27 cellular contexts compared by ENCODE assay signal in genomic region chr2:150413416-150413815, GRCh38.
"Had no signal": no experiment of that assay in that cellular context is flagged by ENCODE, and none has a peak within 500 bp of the region (broad histone marks: within the 10 kb centered on the region; RNA-seq: fewer than 3 reads in every experiment).

No MANE protein-coding gene starts in this region.

- H3K27me3 Mint-ChIP-seq: activated CD4-positive, alpha-beta T cell treated with anti-CD3 and anti-CD28 coated beads, Interleukin-2, amount 10 ng/mL, durations not matched to agents 7 days and 5 days had no signal

- H3K4me1 ChIP-seq: adrenal gland, body of pancreas, breast epithelium had no signal

- H3K36me3 Mint-ChIP-seq: activated naive CD4-positive, alpha-beta T cell treated with anti-CD3 and anti-CD28 coated beads, Interleukin-2, amount 50 U/mL, for 72 hours had no signal

- H3K9me3 Mint-ChIP-seq: activated CD4-positive, alpha-beta T cell treated with anti-CD3 and anti-CD28 coated beads, Interleukin-2, amount 10 ng/mL, durations not matched to agents 7 days and 5 days; T-helper 1 cell treated with Interleukin-12 subunit alpha and Interleukin-12 subunit beta and Interleukin-4 antibody, amounts not matched to agents 30 μg/mL and 1 μg/mL, for 36 hours had no signal

- H3K27ac Mint-ChIP-seq: activated CD4-positive, alpha-beta T cell treated with anti-CD3 and anti-CD28 coated beads, Interleukin-2, amount 10 ng/mL, durations not matched to agents 7 days and 5 days; activated naive CD4-positive, alpha-beta T cell treated with anti-CD3 and anti-CD28 coated beads for 36 hours; activated naive CD4-positive, alpha-beta T cell treated with anti-CD3 and anti-CD28 coated beads, Interleukin-2, amount 50 U/mL, for 72 hours; activated T-helper 1 cell treated with anti-CD3 and anti-CD28 coated beads, Interleukin-12 subunit alpha, Interleukin-12 subunit beta, Interleukin-2, Interleukin-4 antibody, amounts not matched to agents 30 ng/mL and 10 ng/mL and 1 ng/mL, durations not matched to agents 14 hours and 24 hours and 36 hours; T-helper 1 cell treated with Interleukin-12 subunit alpha and Interleukin-12 subunit beta and Interleukin-4 antibody, amounts not matched to agents 30 μg/mL and 1 μg/mL, for 36 hours; T-helper 2 cell treated with Interferon-gamma antibody and Interleukin-4, amounts not matched to agents 5 μg/mL and 100 μg/mL, for 36 hours had no signal

- H3K4me2 ChIP-seq: SK-N-SH had no signal

- H3K4me3 ChIP-seq: adrenal gland, body of pancreas, breast epithelium, MG63, SJSA1 had no signal

- H3K27ac ChIP-seq: adrenal gland, body of pancreas, breast epithelium, SJSA1 had no signal

- DNase-seq: activated CD4-positive, alpha-beta T cell treated with anti-CD3 and anti-CD28 coated beads, Interleukin-2, amount 10 ng/mL, durations not matched to agents 7 days and 5 days; activated CD4-positive, alpha-beta T cell treated with anti-CD3 and anti-CD28 coated beads, Interleukin-2, amount 50 U/mL, for 48 hours; activated CD8-positive, alpha-beta memory T cell treated with anti-CD3 and anti-CD28 coated beads, Interleukin-2, amount 50 U/mL, for 4 hours; activated gamma-delta T cell treated with Interleukin-2 at 50 U/mL for 16 hours; activated naive CD4-positive, alpha-beta T cell treated with anti-CD3 and anti-CD28 coated beads for 36 hours; activated T-cell treated with anti-CD3 and anti-CD28 coated beads for 4 hours; activated T-cell treated with anti-CD3 and anti-CD28 coated beads, Interleukin-2, amount 50 U/mL, for 4 hours; body of pancreas; KG1; MG63; NCI-H1092; NCI-H1436 treated with DMSO at 0.1 percent for 48 hours; NCI-H1694 treated with DMSO at 0.1 percent for 48 hours; NCI-H2029; NCI-H2227 treated with DMSO at 0.1 percent for 48 hours; NCI-H446; NCI-H510A treated with DMSO at 0.1 percent for 48 hours; NK-92 treated with Interleukin-12 subunit alpha and Interleukin-12 subunit beta, amount 100 ng/mL, for 24 hours; SHP77; SK-N-SH had no signal

- H3K27me3 ChIP-seq: adrenal gland, body of pancreas, breast epithelium, MG63, SJSA1 had no signal

- H3K9me3 ChIP-seq: adrenal gland, body of pancreas, breast epithelium, MG63, SJSA1, SK-N-SH had no signal

- H3K4me3 Mint-ChIP-seq: activated CD4-positive, alpha-beta T cell treated with anti-CD3 and anti-CD28 coated beads, Interleukin-2, amount 10 ng/mL, durations not matched to agents 7 days and 5 days; activated naive CD4-positive, alpha-beta T cell treated with anti-CD3 and anti-CD28 coated beads for 36 hours; activated T-cell treated with anti-CD3 and anti-CD28 coated beads, Interleukin-2, amount 50 U/mL, for 4 hours; activated T-helper 1 cell treated with anti-CD3 and anti-CD28 coated beads, Interleukin-12 subunit alpha, Interleukin-12 subunit beta, Interleukin-2, Interleukin-4 antibody, amounts not matched to agents 30 ng/mL and 10 ng/mL and 1 ng/mL, durations not matched to agents 14 hours and 24 hours and 36 hours; T-helper 1 cell treated with Interleukin-12 subunit alpha and Interleukin-12 subunit beta and Interleukin-4 antibody, amounts not matched to agents 30 μg/mL and 1 μg/mL, for 36 hours; T-helper 2 cell treated with Interferon-gamma antibody and Interleukin-4, amounts not matched to agents 5 μg/mL and 100 μg/mL, for 36 hours had no signal

- H3K9ac ChIP-seq: SK-N-SH had no signal

- H3K36me3 ChIP-seq: adrenal gland, breast epithelium, MG63, SJSA1 had no signal

- H3K4me1 Mint-ChIP-seq: activated CD4-positive, alpha-beta T cell treated with anti-CD3 and anti-CD28 coated beads, Interleukin-2, amount 10 ng/mL, durations not matched to agents 7 days and 5 days had no signal
